ENCODE assay signal across 8 cellular contexts in the genomic region with DNA sequence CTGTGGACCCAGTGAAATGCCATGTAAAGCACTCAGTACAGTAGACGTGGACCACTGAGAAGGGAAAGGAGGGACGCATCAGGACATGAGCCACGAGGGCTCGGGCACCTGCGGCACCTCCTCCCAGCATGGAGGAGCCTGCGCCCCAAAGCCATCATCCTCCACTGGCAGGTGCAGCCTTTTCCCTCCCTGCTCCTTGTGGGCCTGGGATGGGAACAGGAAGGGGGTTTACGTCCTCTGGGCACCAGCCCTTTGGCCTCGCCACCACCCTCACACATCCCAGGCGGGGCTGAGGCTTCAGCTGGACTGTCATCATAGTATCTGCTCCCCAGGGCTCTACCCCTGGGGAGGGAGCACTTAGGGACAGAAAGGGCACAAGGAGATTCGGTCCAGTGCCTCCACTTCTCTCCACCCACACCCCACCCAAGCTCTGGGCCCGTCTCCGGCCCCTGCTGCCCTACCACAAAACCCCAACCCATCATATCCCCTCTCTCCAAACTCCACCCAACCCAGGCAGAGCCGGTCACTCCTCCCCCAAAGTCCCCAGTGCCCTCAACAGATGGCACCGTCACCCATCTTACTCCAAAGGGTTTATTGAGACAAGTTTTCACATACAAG. TPM values are rescaled to one million over a fixed set of nuclear protein-coding genes. Genes with fewer than 3 reads are reported as not detected.
DNase-seq lines count a peak whose midpoint lies in the region; ATAC-seq, FAIRE-seq and TF ChIP-seq lines count a peak whose summit lies in the region.

No MANE protein-coding gene starts in this region.

- CTCF ChIA-PET in WTC11 (lab: Charles Lee): interaction anchor here (1.1 to 1.3 kb wide), 2 partner anchors 10 to 14 kb away, joined by 4 to 7 read pairs; no protein-coding TSS in a partner anchor

- H3K4me1 Mint-ChIP-seq in WTC11 (peaks cover 14% of the 10 kb centered on the region), neural crest cell (peaks cover 29% of the 10 kb centered on the region)

- peak; percentile 66 for DNase-seq in GM12891 (ENCODE audit: insufficient read length, low spot score)
- no peak for DNase-seq in WTC11 (ENCODE audit: low spot score)
- DNase-seq in neural crest cell (ENCODE audit: low read depth, low spot score): no peak
- no peak for DNase-seq in kidney glomerular epithelial cell (lab: John Stamatoyannopoulos, UW)
- no peak for DNase-seq in activated CD4-positive, CD25-positive, alpha-beta regulatory T cell treated with anti-CD3 and anti-CD28 coated beads, Interleukin-2, amount 50 U/mL, for 72 hours
- no peak for DNase-seq in HAP-1 (ENCODE audit: low spot score in 2 of 2)

- POLR2A ChIA-PET in WTC11 (lab: Charles Lee): no interaction called here

- no peaks in the 10 kb centered on the region for H3K9me3 ChIP-seq in HAP-1

- H3K4me1 ChIP-seq in HAP-1: peaks cover 8% of the 10 kb centered on the region

- H3K27ac Mint-ChIP-seq in WTC11: peak overlapping the region; percentile 68
- no peak overlapping the region for H3K27ac Mint-ChIP-seq in neural crest cell (ENCODE audit: unreplicated experiment)

- no peaks in the 10 kb centered on the region for H3K9me3 Mint-ChIP-seq in WTC11
- H3K9me3 Mint-ChIP-seq in neural crest cell: no peaks in the 10 kb centered on the region

- ATAC-seq in GM21529 (IDR thresholded peaks at IDR 0.05; ENCODE audit: unreplicated experiment): peak; percentile 30
- no peak for ATAC-seq in WTC11
- no peak for ATAC-seq in GM21526 (IDR thresholded peaks at IDR 0.05; ENCODE audit: low FRiP score, unreplicated experiment)

- no peaks in the 10 kb centered on the region for H3K27me3 ChIP-seq in HAP-1 (ENCODE audit: low read depth)

- H3K4me3 ChIP-seq in HAP-1: no peak overlapping the region

- H3K4me3 Mint-ChIP-seq in WTC11 (no peak overlapping the region), neural crest cell (peak overlapping the region; percentile 86)

- TF ChIP-seq CTCF in WTC11 (IDR thresholded peaks at IDR 0.05): no peak
- TF ChIP-seq CTCF in neural crest cell (conservative IDR thresholded peaks at IDR 0.05): no peak

- H3K27me3 Mint-ChIP-seq in WTC11 (ENCODE audit: low read depth): no peaks in the 10 kb centered on the region
- H3K27me3 Mint-ChIP-seq in neural crest cell (ENCODE audit: low read depth): peaks cover 2% of the 10 kb centered on the region

- peak; percentile 97 for FAIRE-seq in GM12891 (lab: Jason Lieb, UNC)

- TF ChIP-seq POLR2A in GM12891 (IDR thresholded peaks at IDR 0.05; ENCODE audit: low read depth, low read length): 0 out of 2 replicates have a peak, but pooled peaks have one; percentile 36

- H3K36me3 Mint-ChIP-seq in WTC11 (peaks cover 11% of the 10 kb centered on the region), neural crest cell (ENCODE audit: low read depth) (peaks cover 3% of the 10 kb centered on the region)

- H3K36me3 ChIP-seq in HAP-1 (replicated peaks): peaks cover 41% of the 10 kb centered on the region

- in situ Hi-C loops in HAP-1 (cut with MboI; ENCODE audit: low sequenced_read_pairs): no loop called here

TF ChIP-seq in GM12891, 5 proteins besides CTCF, POLR2A, EP300 and RAD21:
- TF ChIP-seq POU2F2 (IDR thresholded peaks at IDR 0.05; ENCODE audit: low read depth, low read length): no peak; the same call in 1 of the 2 replicates
- TF ChIP-seq PAX5 (IDR thresholded peaks at IDR 0.05; ENCODE audit: insufficient read depth, low read length, severe bottlenecking): peak; percentile 44

TF ChIP-seq in WTC11, 78 proteins besides CTCF, POLR2A, EP300 and RAD21:
- TF ChIP-seq, protein P1, sequence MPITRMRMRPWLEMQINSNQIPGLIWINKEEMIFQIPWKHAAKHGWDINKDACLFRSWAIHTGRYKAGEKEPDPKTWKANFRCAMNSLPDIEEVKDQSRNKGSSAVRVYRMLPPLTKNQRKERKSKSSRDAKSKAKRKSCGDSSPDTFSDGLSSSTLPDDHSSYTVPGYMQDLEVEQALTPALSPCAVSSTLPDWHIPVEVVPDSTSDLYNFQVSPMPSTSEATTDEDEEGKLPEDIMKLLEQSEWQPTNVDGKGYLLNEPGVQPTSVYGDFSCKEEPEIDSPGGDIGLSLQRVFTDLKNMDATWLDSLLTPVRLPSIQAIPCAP (CRISPR knock-in tag; IDR thresholded peaks at IDR 0.05): no peak
- TF ChIP-seq E2F4 (CRISPR knock-in tag; IDR thresholded peaks at IDR 0.05; ENCODE audit: borderline replicate concordance, low read depth) (no peak), ZNF121 (CRISPR knock-in tag; IDR thresholded peaks at IDR 0.05) (no peak), ATF3 (CRISPR knock-in tag; conservative IDR thresholded peaks at IDR 0.05) (no peak), ETV6 (CRISPR knock-in tag; IDR thresholded peaks at IDR 0.05) (no peak), JAZF1 (CRISPR knock-in tag; IDR thresholded peaks at IDR 0.05) (no peak), TCF7 (CRISPR knock-in tag; IDR thresholded peaks at IDR 0.05; ENCODE audit: low read depth) (no peak)

RNA-seq across cellular contexts. Expression of gene PRKD2, which starts 2.1 kb away (rescaled TPM):
- polyA plus RNA-seq in GM12891 (2012; ENCODE audit: low read depth, missing spikeins): 48.0 TPM
- 78.5 to 100 TPM (median 81.5 TPM) in 3 replicates for total RNA-seq in WTC11 (2021)
- total RNA-seq in neural crest cell: 55.5 and 57.2 TPM in 2 replicates

RNA-seq across cellular contexts. Expression of gene FKRP, which starts 26.8 kb away (rescaled TPM):
- polyA plus RNA-seq in GM12891 (2012; ENCODE audit: low read depth, missing spikeins): 7.9 TPM
- 23.4 to 26.1 TPM (median 24.1 TPM) in 3 replicates for total RNA-seq in WTC11 (2021)
- 31.9 and 38.6 TPM in 2 replicates for total RNA-seq in neural crest cell

RNA-seq across cellular contexts. Expression of gene STRN4, which starts 27.2 kb away (rescaled TPM):
- 27.3 TPM for polyA plus RNA-seq in GM12891 (2012; ENCODE audit: low read depth, missing spikeins)
- 126 to 144 TPM (median 137 TPM) in 3 replicates for total RNA-seq in WTC11 (2021)
- total RNA-seq in neural crest cell: 128 and 138 TPM in 2 replicates

RNA-seq across cellular contexts. Expression of gene DACT3, which starts 58.1 kb away (rescaled TPM):
- polyA plus RNA-seq in GM12891 (2012; ENCODE audit: low read depth, missing spikeins): 1.7 TPM
- 1.8 to 1.9 TPM (median 1.8 TPM) in 3 replicates for total RNA-seq in WTC11 (2021)
- 6.5 and 7.4 TPM in 2 replicates for total RNA-seq in neural crest cell
